ENCODE assay signal across 11 cellular contexts in the genomic region with DNA sequence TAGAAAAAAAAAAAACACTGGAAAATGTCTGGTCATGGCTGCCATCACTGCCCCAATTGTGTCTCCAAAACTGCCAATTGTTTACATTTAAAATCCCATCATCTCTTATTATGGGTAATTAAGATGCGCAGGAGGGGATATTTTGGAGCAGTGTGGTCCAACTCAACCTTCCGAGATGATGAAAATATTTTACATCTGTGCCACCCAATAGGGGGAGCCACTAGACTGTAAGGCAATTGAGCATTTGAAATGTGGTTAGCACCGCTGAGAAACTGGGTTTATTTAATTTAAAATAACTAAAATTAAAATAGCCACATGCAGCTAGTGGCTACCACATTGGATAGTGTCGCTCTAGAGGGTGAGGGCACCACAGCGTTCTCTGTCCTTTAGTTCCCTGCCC. TPM values are rescaled to one million over a fixed set of nuclear protein-coding genes. Genes with fewer than 3 reads are reported as not detected.
A peak's percentile ranks its signal among the peaks of the same experiment; 100 is the strongest.
DNase-seq lines count a peak whose midpoint lies in the region; TF ChIP-seq lines count a peak whose summit lies in the region.
"Had no signal": no experiment of that assay in that cellular context is flagged by ENCODE, and none has a peak within 500 bp of the region (broad histone marks: within the 10 kb centered on the region; RNA-seq: fewer than 3 reads in every experiment).

No MANE protein-coding gene starts in this region.

- no peaks in the 10 kb centered on the region for H4K20me1 ChIP-seq in Loucy (ENCODE audit: insufficient read depth, low read length, poor library complexity, severe bottlenecking)

- no peak overlapping the region for H3K27ac ChIP-seq in neuronal stem cell (replicated peaks; ENCODE audit: low read length)
- H3K27ac ChIP-seq: skin epidermis had no signal

- no peak overlapping the region for H2AK5ac ChIP-seq in neuronal stem cell (ENCODE audit: low read depth, low read length)

- DNase-seq in activated CD4-positive, alpha-beta T cell treated with anti-CD3 and anti-CD28 coated beads, Interleukin-2, amount 10 ng/mL, durations not matched to agents 24 days and 14 days, result peak; percentile 73
- no peak for DNase-seq in activated CD4-positive, alpha-beta T cell treated with anti-CD3 and anti-CD28 coated beads, Interleukin-2, amount 50 U/mL, for 48 hours
- DNase-seq in cerebellar cortex (ENCODE audit: low spot score) (peak; percentile 8), pons (ENCODE audit: low spot score) (peak; percentile 26), DMS79 treated with DMSO at 0.1 percent for 48 hours (lab: John Stamatoyannopoulos, UW) (no peak), neuronal stem cell (ENCODE audit: low spot score) (no peak)
- no peak for DNase-seq in activated naive CD4-positive, alpha-beta T cell treated with anti-CD3 and anti-CD28 coated beads, Interleukin-2, amount 10 ng/mL, durations not matched to agents 7 days and 5 days

- peaks cover 19% of the 10 kb centered on the region for H3K27me3 Mint-ChIP-seq in activated CD4-positive, alpha-beta T cell treated with anti-CD3 and anti-CD28 coated beads, Interleukin-2, amount 10 ng/mL, durations not matched to agents 24 days and 14 days
- peaks cover 60% of the 10 kb centered on the region for H3K27me3 Mint-ChIP-seq in activated naive CD4-positive, alpha-beta T cell treated with anti-CD3 and anti-CD28 coated beads, Interleukin-2, amount 10 ng/mL, durations not matched to agents 7 days and 5 days

- H2BK120ac ChIP-seq in neuronal stem cell (ENCODE audit: low read depth, low read length), result no peak overlapping the region

- H4K8ac ChIP-seq in neuronal stem cell (ENCODE audit: low read depth, low read length), result no peak overlapping the region

- no peak overlapping the region for H3K4me3 ChIP-seq in Loucy (ENCODE audit: low read length, poor library complexity, severe bottlenecking)
- H3K4me3 ChIP-seq in neuronal stem cell (ENCODE audit: low read length in 2 of 2), result no peak overlapping the region
- H3K4me3 ChIP-seq: skin epidermis had no signal

- no peak overlapping the region for H3K4me3 Mint-ChIP-seq in activated CD4-positive, alpha-beta T cell treated with anti-CD3 and anti-CD28 coated beads, Interleukin-2, amount 10 ng/mL, durations not matched to agents 24 days and 14 days
- no peak overlapping the region for H3K4me3 Mint-ChIP-seq in activated naive CD4-positive, alpha-beta T cell treated with anti-CD3 and anti-CD28 coated beads, Interleukin-2, amount 10 ng/mL, durations not matched to agents 7 days and 5 days
- H3K4me3 Mint-ChIP-seq: T-helper 2 cell treated with Interferon-gamma antibody and Interleukin-4, amounts not matched to agents 5 μg/mL and 100 μg/mL, for 36 hours had no signal

- H3K9me2 ChIP-seq in Loucy (replicated peaks; ENCODE audit: low read depth, low read length), result no peaks in the 10 kb centered on the region

- H2BK15ac ChIP-seq in neuronal stem cell (ENCODE audit: low read length), result no peak overlapping the region

- no peak overlapping the region for H4K91ac ChIP-seq in neuronal stem cell (ENCODE audit: low read depth, low read length, poor library complexity)

- peak; percentile 76 for TF ChIP-seq CTCF in Loucy (conservative IDR thresholded peaks at IDR 0.05; ENCODE audit: low read length)

- no peak overlapping the region for H2BK5ac ChIP-seq in neuronal stem cell (ENCODE audit: low read length)

- no peaks in the 10 kb centered on the region for H3K36me3 Mint-ChIP-seq in activated CD4-positive, alpha-beta T cell treated with anti-CD3 and anti-CD28 coated beads, Interleukin-2, amount 10 ng/mL, durations not matched to agents 24 days and 14 days (ENCODE audit: low read depth)
- no peaks in the 10 kb centered on the region for H3K36me3 Mint-ChIP-seq in activated naive CD4-positive, alpha-beta T cell treated with anti-CD3 and anti-CD28 coated beads, Interleukin-2, amount 10 ng/mL, durations not matched to agents 7 days and 5 days

- H3K79me1 ChIP-seq in neuronal stem cell (ENCODE audit: low read depth, low read length), result peaks cover 2% of the 10 kb centered on the region

- H3K14ac ChIP-seq in neuronal stem cell (ENCODE audit: low read length), result no peak overlapping the region

- H3K79me2 ChIP-seq in Loucy (ENCODE audit: insufficient read depth, low read length), result no peaks in the 10 kb centered on the region

- H3K27me3 ChIP-seq in Loucy (ENCODE audit: insufficient read depth, low read length, poor library complexity, severe bottlenecking), result no peaks in the 10 kb centered on the region
- peaks cover 0 to 34% (median 11%) of the 10 kb centered on the region in 3 experiments for H3K27me3 ChIP-seq in neuronal stem cell (ENCODE audit: control insufficient read depth in 3 of 3, insufficient read depth in 3 of 3, low read depth in 1 of 3, low read length in 3 of 3)

- no peak overlapping the region for H3K23ac ChIP-seq in neuronal stem cell (ENCODE audit: low read depth, low read length, poor library complexity)

- CTCF ChIA-PET in activated naive CD4-positive, alpha-beta T cell treated with anti-CD3 and anti-CD28 coated beads, Interleukin-2, amount 10 ng/mL, durations not matched to agents 7 days and 5 days (lab: Charles Lee), result interaction anchor here (0.9 to 1.5 kb wide), 4 partner anchors 15 to 162 kb away, joined by 3 to 4 read pairs (median 3); no protein-coding TSS in a partner anchor

- H3K4me1 Mint-ChIP-seq in activated CD4-positive, alpha-beta T cell treated with anti-CD3 and anti-CD28 coated beads, Interleukin-2, amount 10 ng/mL, durations not matched to agents 24 days and 14 days, result no peaks in the 10 kb centered on the region
- H3K4me1 Mint-ChIP-seq in activated naive CD4-positive, alpha-beta T cell treated with anti-CD3 and anti-CD28 coated beads, Interleukin-2, amount 10 ng/mL, durations not matched to agents 7 days and 5 days, result peaks cover 6% of the 10 kb centered on the region

- H3K9ac ChIP-seq in Loucy (ENCODE audit: low read depth, low read length, poor library complexity, severe bottlenecking) (peak overlapping the region; percentile 1), neuronal stem cell (ENCODE audit: low read depth, low read length, poor library complexity) (no peak overlapping the region)

- H3K9me3 ChIP-seq in Loucy (ENCODE audit: insufficient read depth, low read depth, low read length) (no peaks in the 10 kb centered on the region), neuronal stem cell (replicated peaks in 1 of 2; ENCODE audit: control insufficient read depth in 2 of 2, insufficient read depth in 1 of 2, low read depth in 1 of 2, low read length in 2 of 2) (no peaks in the 10 kb centered on the region)

- H3K36me3 ChIP-seq in Loucy (ENCODE audit: insufficient read depth, low read length) (no peaks in the 10 kb centered on the region), neuronal stem cell (replicated peaks in 1 of 2; ENCODE audit: control insufficient read depth in 2 of 2, insufficient read depth in 2 of 2, low read length in 2 of 2) (no peaks in the 10 kb centered on the region)

- H3K4me1 ChIP-seq in Loucy (ENCODE audit: insufficient read depth, low read length, poor library complexity, severe bottlenecking) (peaks cover 24% of the 10 kb centered on the region), neuronal stem cell (ENCODE audit: control insufficient read depth in 2 of 2, insufficient read depth in 1 of 2, low read depth in 1 of 2, low read length in 2 of 2) (peaks cover 0 to 2% of the 10 kb centered on the region in 2 donors)

- H3K18ac ChIP-seq in neuronal stem cell (ENCODE audit: low read length), result no peak overlapping the region

- no peak overlapping the region for H3K4ac ChIP-seq in neuronal stem cell (ENCODE audit: low read length)

- H3F3A ChIP-seq in Loucy (ENCODE audit: low read depth), result no peaks in the 10 kb centered on the region

- WGBS in neuronal stem cell (ENCODE audit: extremely low coverage in 2 of 2, insufficient read length in 2 of 2, insufficient replicate concordance in 1 of 2), 2 donors, result no CpG with 5 or more reads among the region's 5 CpGs

- intact Hi-C loops in activated CD4-positive, alpha-beta T cell treated with anti-CD3 and anti-CD28 coated beads, Interleukin-2, amount 10 ng/mL, durations not matched to agents 24 days and 14 days (cut with micrococcal nuclease), result no loop called here

- H2BK12ac ChIP-seq in neuronal stem cell (ENCODE audit: low read length), result no peak overlapping the region

- no peak overlapping the region; the same call in 1 of the 2 replicates for H2AFZ ChIP-seq in Loucy (ENCODE audit: low read length)
- no peak overlapping the region for H2AFZ ChIP-seq in neuronal stem cell (ENCODE audit: low read length)

- no peaks in the 10 kb centered on the region for H3K9me3 Mint-ChIP-seq in activated CD4-positive, alpha-beta T cell treated with anti-CD3 and anti-CD28 coated beads, Interleukin-2, amount 10 ng/mL, durations not matched to agents 24 days and 14 days
- no peaks in the 10 kb centered on the region for H3K9me3 Mint-ChIP-seq in activated naive CD4-positive, alpha-beta T cell treated with anti-CD3 and anti-CD28 coated beads, Interleukin-2, amount 10 ng/mL, durations not matched to agents 7 days and 5 days
- H3K9me3 Mint-ChIP-seq: T-helper 2 cell treated with Interferon-gamma antibody and Interleukin-4, amounts not matched to agents 5 μg/mL and 100 μg/mL, for 36 hours had no signal

- H3K4me2 ChIP-seq in Loucy (ENCODE audit: low read depth, low read length, poor library complexity, severe bottlenecking) (no peak overlapping the region), neuronal stem cell (ENCODE audit: insufficient read depth, low read length, poor library complexity, severe bottlenecking) (no peak overlapping the region)

- no peak overlapping the region for H3K27ac Mint-ChIP-seq in activated CD4-positive, alpha-beta T cell treated with anti-CD3 and anti-CD28 coated beads, Interleukin-2, amount 10 ng/mL, durations not matched to agents 24 days and 14 days
- no peak overlapping the region for H3K27ac Mint-ChIP-seq in activated naive CD4-positive, alpha-beta T cell treated with anti-CD3 and anti-CD28 coated beads, Interleukin-2, amount 10 ng/mL, durations not matched to agents 7 days and 5 days
- H3K27ac Mint-ChIP-seq: T-helper 2 cell treated with Interferon-gamma antibody and Interleukin-4, amounts not matched to agents 5 μg/mL and 100 μg/mL, for 36 hours had no signal

RNA-seq across cellular contexts. Expression of gene MPO, which starts 3.6 kb away (rescaled TPM):
- not detected in 2 replicates for total RNA-seq in activated CD4-positive, alpha-beta T cell treated with anti-CD3 and anti-CD28 coated beads, Interleukin-2, amount 10 ng/mL, durations not matched to agents 24 days and 14 days
- 0.01 TPM for polyA plus RNA-seq in neuronal stem cell (2013, experiment 1 of 2)
- polyA plus RNA-seq in neuronal stem cell (2013, experiment 2 of 2), result not detected
- total RNA-seq: endothelial cell of umbilical vein had no signal
- polyA plus RNA-seq: endothelial cell of umbilical vein had no signal

RNA-seq across cellular contexts. Expression of gene LPO, which starts 38.7 kb away (rescaled TPM):
- not detected in 2 replicates for total RNA-seq in activated CD4-positive, alpha-beta T cell treated with anti-CD3 and anti-CD28 coated beads, Interleukin-2, amount 10 ng/mL, durations not matched to agents 24 days and 14 days
- 0.03 TPM for polyA plus RNA-seq in neuronal stem cell (2013, experiment 1 of 2)
- 0.04 TPM for polyA plus RNA-seq in neuronal stem cell (2013, experiment 2 of 2)
- total RNA-seq: endothelial cell of umbilical vein had no signal
- polyA plus RNA-seq: endothelial cell of umbilical vein had no signal

RNA-seq across cellular contexts. Expression of gene TSPOAP1, which starts 51.5 kb away (rescaled TPM):
- 22.6 and 23.6 TPM in 2 replicates for total RNA-seq in activated CD4-positive, alpha-beta T cell treated with anti-CD3 and anti-CD28 coated beads, Interleukin-2, amount 10 ng/mL, durations not matched to agents 24 days and 14 days
- 26.2 TPM for polyA plus RNA-seq in neuronal stem cell (2013, experiment 1 of 2)
- 25.2 TPM for polyA plus RNA-seq in neuronal stem cell (2013, experiment 2 of 2)
- total RNA-seq: endothelial cell of umbilical vein had no signal
- polyA plus RNA-seq: endothelial cell of umbilical vein had no signal

RNA-seq across cellular contexts. Expression of gene MKS1, which starts 58.1 kb away (rescaled TPM):
- 21.7 and 23.1 TPM in 2 replicates for total RNA-seq in activated CD4-positive, alpha-beta T cell treated with anti-CD3 and anti-CD28 coated beads, Interleukin-2, amount 10 ng/mL, durations not matched to agents 24 days and 14 days
- 13.6 TPM for polyA plus RNA-seq in neuronal stem cell (2013, experiment 1 of 2)
- polyA plus RNA-seq in neuronal stem cell (2013, experiment 2 of 2), result 14.3 TPM

Comparison
In these comparisons a context has a peak if more than half of its experiments do, and no peak if none do; other contexts are left out.
1. DNase-seq: peak in activated CD4-positive, alpha-beta T cell treated with anti-CD3 and anti-CD28 coated beads, Interleukin-2, amount 10 ng/mL, durations not matched to agents 24 days and 14 days (single experiment), cerebellar cortex (single experiment) and pons (single experiment); none in activated CD4-positive, alpha-beta T cell treated with anti-CD3 and anti-CD28 coated beads, Interleukin-2, amount 50 U/mL, for 48 hours (0 of 2), activated naive CD4-positive, alpha-beta T cell treated with anti-CD3 and anti-CD28 coated beads, Interleukin-2, amount 10 ng/mL, durations not matched to agents 7 days and 5 days (single experiment), DMS79 treated with DMSO at 0.1 percent for 48 hours (single experiment) and neuronal stem cell (single experiment).